ENCODE assay signal across 11 cellular contexts in genomic region chr3:159950156-159950898, GRCh38.
DNase-seq lines count a peak whose midpoint lies in the region; ATAC-seq, FAIRE-seq and TF ChIP-seq lines count a peak whose summit lies in the region.
"Had no signal": no experiment of that assay in that cellular context is flagged by ENCODE, and none has a peak within 500 bp of the region (broad histone marks: within the 10 kb centered on the region; RNA-seq: fewer than 3 reads in every experiment).

No MANE protein-coding gene starts in this region.

- no peak overlapping the region for H3K27ac ChIP-seq in WERI-Rb-1
- H3K27ac ChIP-seq in brain microvascular endothelial cell, result no peak overlapping the region
- H3K27ac ChIP-seq: cardiac muscle cell had no signal

- peak; percentile 74 for FAIRE-seq in GM18507 (lab: Jason Lieb, UNC)

- in situ Hi-C loops in brain microvascular endothelial cell (cut with HindIII; ENCODE audit: low pct_ligation_motif_present, low sequenced_read_pairs), result no loop called here

- no peaks in the 10 kb centered on the region for H3K9me3 ChIP-seq in WERI-Rb-1 (ENCODE audit: severe bottlenecking)

- TF ChIP-seq CTCF in WERI-Rb-1 (IDR thresholded peaks at IDR 0.05; ENCODE audit: low read depth, low read length), result no peak
- TF ChIP-seq CTCF in brain microvascular endothelial cell (IDR thresholded peaks at IDR 0.05; ENCODE audit: low read depth, low read length, missing control alignments), result no peak

- H3K4me3 ChIP-seq in WERI-Rb-1 (ENCODE audit: low read depth, low read length) (no peak overlapping the region), brain microvascular endothelial cell (ENCODE audit: low read depth, low read length) (no peak overlapping the region)
- H3K4me3 ChIP-seq: cardiac muscle cell had no signal

- H3K36me3 ChIP-seq in WERI-Rb-1 (no peaks in the 10 kb centered on the region), brain microvascular endothelial cell (replicated peaks) (no peaks in the 10 kb centered on the region)
- H3K36me3 ChIP-seq: cardiac muscle cell had no signal

- ATAC-seq in GM21423 (IDR thresholded peaks at IDR 0.05; ENCODE audit: unreplicated experiment) (peak; percentile 84), HG03103 (IDR thresholded peaks at IDR 0.05; ENCODE audit: low read depth, unreplicated experiment) (peak; percentile 78)
- ATAC-seq: activated T-cell treated with anti-CD3 and anti-CD28 coated beads, Interleukin-2, amount 50 U/mL, for 72 hours had no signal

- DNase-seq in GM18507 (ENCODE audit: extremely low spot score, insufficient read length, low read depth), result no peak
- DNase-seq in OCI-M1 (lab: John Stamatoyannopoulos, UW), result peak; percentile 44
- DNase-seq in T-helper 1 cell, result no peak
- DNase-seq in WERI-Rb-1, result no peak
- no peak for DNase-seq in brain microvascular endothelial cell
- DNase-seq in NCI-H526 treated with DMSO at 0.1 percent for 48 hours (lab: John Stamatoyannopoulos, UW), result no peak
- DNase-seq: activated T-cell treated with anti-CD3 and anti-CD28 coated beads, Interleukin-2, amount 50 U/mL, for 72 hours; NCI-H510A treated with DMSO at 0.1 percent for 48 hours had no signal

- no peaks in the 10 kb centered on the region for H3K27me3 ChIP-seq in WERI-Rb-1 (ENCODE audit: insufficient read depth, low read depth, severe bottlenecking)
- H3K27me3 ChIP-seq in brain microvascular endothelial cell (replicated peaks), result no peaks in the 10 kb centered on the region
- H3K27me3 ChIP-seq: cardiac muscle cell had no signal
